In the genomic region with DNA sequence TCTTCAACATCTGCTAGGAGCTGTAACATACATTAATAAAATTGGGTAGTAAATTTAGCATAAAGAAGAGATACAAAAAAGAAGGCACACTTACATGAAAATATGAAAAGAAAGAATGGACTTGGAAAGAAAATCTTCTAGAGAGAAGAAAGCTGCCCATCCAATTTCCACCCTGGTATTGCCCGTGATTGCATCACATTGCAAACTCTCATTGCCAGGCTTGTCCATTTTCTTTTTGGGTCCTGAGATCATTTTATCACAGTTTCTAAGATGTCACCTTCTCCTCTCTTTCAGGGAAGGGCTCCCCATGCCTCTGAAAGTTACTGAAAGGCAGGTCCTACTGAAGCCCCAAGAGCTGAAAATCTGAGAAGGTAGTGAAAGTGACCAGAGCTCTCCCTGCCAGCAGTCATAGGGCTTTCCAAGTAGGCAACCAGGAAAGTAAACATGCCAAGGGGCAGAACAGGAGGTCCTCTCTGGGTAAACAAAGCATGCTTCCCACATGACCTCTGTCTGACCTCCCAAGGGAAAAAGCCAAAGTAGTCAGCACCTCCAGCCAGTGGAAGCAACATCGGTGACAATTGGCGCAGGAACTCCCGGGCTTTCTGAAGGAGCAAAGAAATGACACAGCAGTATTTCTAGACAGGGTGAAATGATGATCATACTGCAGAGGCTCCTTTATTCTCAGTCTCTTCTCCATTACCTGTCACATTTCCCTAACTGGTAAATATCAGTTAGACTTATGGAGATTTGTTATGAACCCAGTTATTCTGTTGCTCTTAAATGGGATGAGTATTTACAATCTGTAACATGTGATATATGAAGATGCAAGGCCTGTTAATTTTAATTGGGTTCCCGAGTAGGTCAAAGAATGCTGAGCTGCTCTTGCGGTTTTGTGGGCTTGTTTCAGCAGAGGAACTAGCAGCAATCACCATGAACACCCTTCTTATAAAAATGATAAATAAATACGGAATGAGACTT, we compare ENCODE assay signal across 13 cellular contexts.
A peak's percentile ranks its signal among the peaks of the same experiment; 100 is the strongest.
DNase-seq lines count a peak whose midpoint lies in the region; ATAC-seq and TF ChIP-seq lines count a peak whose summit lies in the region.
"Had no signal": no experiment of that assay in that cellular context is flagged by ENCODE, and none has a peak within 500 bp of the region (broad histone marks: within the 10 kb centered on the region; RNA-seq: fewer than 3 reads in every experiment).

No MANE protein-coding gene starts in this region.

- peaks cover 31% of the 10 kb centered on the region for H3K4me1 ChIP-seq in osteoblast (ENCODE audit: insufficient read depth, low read length)

- H3K79me2 ChIP-seq in osteoblast (ENCODE audit: insufficient read depth, low read length): no peaks in the 10 kb centered on the region

- DNase-seq in DMS79 (lab: John Stamatoyannopoulos, UW) (peak; percentile 91), OCI-M1 (lab: John Stamatoyannopoulos, UW) (peak; percentile 90), dedifferentiated amniotic fluid mesenchymal stem cell (ENCODE audit: extremely low spot score) (peak; percentile 58), osteoblast (ENCODE audit: insufficient read length, low spot score, missing footprints) (no peak), NCI-H774 (lab: John Stamatoyannopoulos, UW) (no peak), Kasumi-1 (lab: John Stamatoyannopoulos, UW) (no peak), NCI-H446 (lab: John Stamatoyannopoulos, UW) (no peak)
- DNase-seq: DND-41; effector memory CD4-positive, alpha-beta T cell; NCI-H2171 treated with DMSO at 0.1 percent for 48 hours had no signal

- H3K27ac ChIP-seq in osteoblast (ENCODE audit: low read depth, low read length): peak overlapping the region; percentile 21
- H3K27ac ChIP-seq: HL-60 had no signal

- H3K4me2 ChIP-seq in osteoblast (ENCODE audit: insufficient read depth, low read length): peak overlapping the region; percentile 2

- ATAC-seq in GM21360 (IDR thresholded peaks at IDR 0.05; ENCODE audit: unreplicated experiment): no peak
- ATAC-seq: activated T-helper 17 cell treated with anti-CD3 and anti-CD28 coated beads, Interleukin-2, amount 50 U/mL, for 72 hours had no signal

- H3K4me3 ChIP-seq in osteoblast (ENCODE audit: insufficient read depth, low read length): no peak overlapping the region

- no peaks in the 10 kb centered on the region for H3K27me3 ChIP-seq in osteoblast (ENCODE audit: insufficient read depth, low read length)

- H4K20me1 ChIP-seq in osteoblast (ENCODE audit: insufficient read depth, low read length): no peaks in the 10 kb centered on the region

- no peaks in the 10 kb centered on the region for H3K36me3 ChIP-seq in osteoblast (ENCODE audit: insufficient read depth, low read length)

- peak overlapping the region; percentile 2 for H2AFZ ChIP-seq in osteoblast (ENCODE audit: low read length)

- TF ChIP-seq CTCF in osteoblast (IDR thresholded peaks at IDR 0.05; ENCODE audit: extremely low read depth, low read depth, low read length): no peak

- H3K9me3 ChIP-seq in osteoblast (ENCODE audit: low read depth, low read length): no peaks in the 10 kb centered on the region

Comparison
In these comparisons a context has a peak if more than half of its experiments do, and no peak if none do; other contexts are left out.
1. DNase-seq: peak in DMS79 (single experiment), OCI-M1 (single experiment) and dedifferentiated amniotic fluid mesenchymal stem cell (single experiment); none in osteoblast (single experiment), NCI-H774 (single experiment), Kasumi-1 (0 of 2) and NCI-H446 (0 of 2).